ENCODE assay signal across 2 cellular contexts in the genomic region with DNA sequence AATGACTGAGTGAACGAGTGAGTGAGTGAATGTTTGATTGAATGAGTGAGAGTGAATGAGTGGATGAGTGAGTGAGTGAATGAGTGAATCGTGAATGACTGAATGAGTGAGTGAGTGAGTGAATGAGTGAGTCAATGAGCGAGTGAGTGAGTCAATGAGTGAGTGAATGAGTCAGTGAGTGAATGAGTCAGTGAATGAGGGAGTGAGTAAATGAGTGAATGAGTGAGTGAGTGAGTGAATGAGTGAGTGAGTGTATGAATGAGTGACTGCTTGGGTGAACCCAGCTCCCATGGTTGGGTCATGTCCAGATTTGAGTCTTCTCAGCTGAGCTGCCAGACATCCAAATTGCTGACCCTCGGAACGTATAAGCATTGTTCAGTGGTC.
TF ChIP-seq lines count a peak whose summit lies in the region.

No MANE protein-coding gene starts in this region.

TF ChIP-seq in HCT116, 20 proteins besides CTCF, POLR2A, EP300 and RAD21:
- peak; percentile 54 for TF ChIP-seq FOSL1 (IDR thresholded peaks at IDR 0.05; ENCODE audit: low read depth)

TF ChIP-seq in GM12878, 131 proteins besides CTCF, POLR2A, EP300 and RAD21:
- TF ChIP-seq, protein P1, sequence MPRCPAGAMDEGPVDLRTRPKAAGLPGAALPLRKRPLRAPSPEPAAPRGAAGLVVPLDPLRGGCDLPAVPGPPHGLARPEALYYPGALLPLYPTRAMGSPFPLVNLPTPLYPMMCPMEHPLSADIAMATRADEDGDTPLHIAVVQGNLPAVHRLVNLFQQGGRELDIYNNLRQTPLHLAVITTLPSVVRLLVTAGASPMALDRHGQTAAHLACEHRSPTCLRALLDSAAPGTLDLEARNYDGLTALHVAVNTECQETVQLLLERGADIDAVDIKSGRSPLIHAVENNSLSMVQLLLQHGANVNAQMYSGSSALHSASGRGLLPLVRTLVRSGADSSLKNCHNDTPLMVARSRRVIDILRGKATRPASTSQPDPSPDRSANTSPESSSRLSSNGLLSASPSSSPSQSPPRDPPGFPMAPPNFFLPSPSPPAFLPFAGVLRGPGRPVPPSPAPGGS (IDR thresholded peaks at IDR 0.05; ENCODE audit: borderline replicate concordance, insufficient read depth, low read depth, low read length, poor library complexity, severe bottlenecking): peak; percentile 74
- peak; percentile 94 for TF ChIP-seq ZNF24 (IDR thresholded peaks at IDR 0.05)
